ENCODE assay signal across 2 cellular contexts in the genomic region with DNA sequence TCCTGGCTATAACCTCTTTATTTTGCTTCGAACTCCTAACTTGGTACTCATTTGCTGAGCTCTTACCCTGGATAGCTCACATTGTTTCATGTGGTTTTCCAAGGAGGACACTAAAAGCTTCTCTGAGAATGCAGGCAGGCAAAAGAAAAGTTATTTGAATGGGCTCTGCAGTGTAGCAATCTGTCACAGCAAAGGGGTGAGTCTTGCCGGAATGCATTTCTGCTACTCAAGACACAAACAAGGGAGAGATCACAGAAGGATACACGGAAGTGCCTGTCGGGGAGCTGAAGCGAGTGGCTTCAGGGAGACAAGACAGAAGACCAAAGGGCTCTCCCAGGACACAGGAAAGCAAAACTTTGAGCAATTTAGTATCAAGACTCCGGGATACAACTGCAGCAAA.
TF ChIP-seq lines count a peak whose summit lies in the region.

No MANE protein-coding gene starts in this region.

TF ChIP-seq in IMR-90, 13 proteins besides CTCF, POLR2A, EP300 and RAD21:
- TF ChIP-seq MAFK (IDR thresholded peaks at IDR 0.05; ENCODE audit: low read depth, low read length), result no peak
- TF ChIP-seq CHD1 (IDR thresholded peaks at IDR 0.05; ENCODE audit: low read depth, low read length), result no peak
- no peak for TF ChIP-seq RFX5 (IDR thresholded peaks at IDR 0.05; ENCODE audit: low read depth, low read length)
- no peak for TF ChIP-seq NFE2L2 (IDR thresholded peaks at IDR 0.05; ENCODE audit: low read depth, low read length)
- TF ChIP-seq FOS (IDR thresholded peaks at IDR 0.05; ENCODE audit: low read depth, low read length), result no peak
- TF ChIP-seq CEBPB (IDR thresholded peaks at IDR 0.05; ENCODE audit: low read depth, low read length), result no peak
- no peak for TF ChIP-seq MXI1 (IDR thresholded peaks at IDR 0.05; ENCODE audit: borderline replicate concordance, low read depth, low read length)
- TF ChIP-seq, protein P1, sequence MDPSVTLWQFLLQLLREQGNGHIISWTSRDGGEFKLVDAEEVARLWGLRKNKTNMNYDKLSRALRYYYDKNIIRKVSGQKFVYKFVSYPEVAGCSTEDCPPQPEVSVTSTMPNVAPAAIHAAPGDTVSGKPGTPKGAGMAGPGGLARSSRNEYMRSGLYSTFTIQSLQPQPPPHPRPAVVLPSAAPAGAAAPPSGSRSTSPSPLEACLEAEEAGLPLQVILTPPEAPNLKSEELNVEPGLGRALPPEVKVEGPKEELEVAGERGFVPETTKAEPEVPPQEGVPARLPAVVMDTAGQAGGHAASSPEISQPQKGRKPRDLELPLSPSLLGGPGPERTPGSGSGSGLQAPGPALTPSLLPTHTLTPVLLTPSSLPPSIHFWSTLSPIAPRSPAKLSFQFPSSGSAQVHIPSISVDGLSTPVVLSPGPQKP (IDR thresholded peaks at IDR 0.05; ENCODE audit: borderline replicate concordance, low read depth, low read length), result no peak
- TF ChIP-seq BHLHE40 (IDR thresholded peaks at IDR 0.05; ENCODE audit: low read depth, low read length), result no peak
- TF ChIP-seq, protein P2, sequence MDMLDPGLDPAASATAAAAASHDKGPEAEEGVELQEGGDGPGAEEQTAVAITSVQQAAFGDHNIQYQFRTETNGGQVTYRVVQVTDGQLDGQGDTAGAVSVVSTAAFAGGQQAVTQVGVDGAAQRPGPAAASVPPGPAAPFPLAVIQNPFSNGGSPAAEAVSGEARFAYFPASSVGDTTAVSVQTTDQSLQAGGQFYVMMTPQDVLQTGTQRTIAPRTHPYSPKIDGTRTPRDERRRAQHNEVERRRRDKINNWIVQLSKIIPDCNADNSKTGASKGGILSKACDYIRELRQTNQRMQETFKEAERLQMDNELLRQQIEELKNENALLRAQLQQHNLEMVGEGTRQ (IDR thresholded peaks at IDR 0.05; ENCODE audit: low read depth, low read length), result no peak
- no peak for TF ChIP-seq SMC3 (IDR thresholded peaks at IDR 0.05; ENCODE audit: low read depth, low read length)
- TF ChIP-seq MAZ (IDR thresholded peaks at IDR 0.05; ENCODE audit: borderline replicate concordance, low read depth, low read length), result no peak
- TF ChIP-seq RCOR1 (IDR thresholded peaks at IDR 0.05; ENCODE audit: insufficient replicate concordance, low read length), result no peak

TF ChIP-seq in H1, 55 proteins besides CTCF, POLR2A, EP300 and RAD21:
- TF ChIP-seq KDM4A (IDR thresholded peaks at IDR 0.05; ENCODE audit: low read depth, low read length, severe bottlenecking) (no peak), TAF1 (IDR thresholded peaks at IDR 0.05; ENCODE audit: low read depth, low read length) (no peak), SUZ12 (IDR thresholded peaks at IDR 0.05; ENCODE audit: low read length) (no peak), JUND (IDR thresholded peaks at IDR 0.05; ENCODE audit: low read length) (no peak), SIX5 (IDR thresholded peaks at IDR 0.05; ENCODE audit: low read depth, low read length) (no peak), FOSL1 (IDR thresholded peaks at IDR 0.05; ENCODE audit: insufficient read depth, low read depth, low read length) (no peak), POLR2AphosphoS5 (IDR thresholded peaks at IDR 0.05; ENCODE audit: low read depth, low read length) (no peak), JUN (IDR thresholded peaks at IDR 0.05; ENCODE audit: low read depth, low read length) (no peak), PHF8 (conservative IDR thresholded peaks at IDR 0.05; ENCODE audit: low read depth, low read length) (no peak), SP2 (IDR thresholded peaks at IDR 0.05; ENCODE audit: low read length) (no peak), CBX5 (IDR thresholded peaks at IDR 0.05; ENCODE audit: low read depth, low read length) (no peak), MAFK (IDR thresholded peaks at IDR 0.05; ENCODE audit: low read depth, low read length) (no peak), BRCA1 (IDR thresholded peaks at IDR 0.05; ENCODE audit: low read depth, low read length) (no peak), CTBP2 (IDR thresholded peaks at IDR 0.05; ENCODE audit: borderline replicate concordance, insufficient read depth, insufficient read length, low read length) (no peak), TCF12 (IDR thresholded peaks at IDR 0.05; ENCODE audit: low read depth, low read length) (no peak), CHD2 (IDR thresholded peaks at IDR 0.05; ENCODE audit: low read length) (no peak), RXRA (IDR thresholded peaks at IDR 0.05; ENCODE audit: insufficient read depth, low read depth, low read length) (no peak)
- TF ChIP-seq, protein P2 (IDR thresholded peaks at IDR 0.05; ENCODE audit: low read length), result no peak
- TF ChIP-seq, protein P3, sequence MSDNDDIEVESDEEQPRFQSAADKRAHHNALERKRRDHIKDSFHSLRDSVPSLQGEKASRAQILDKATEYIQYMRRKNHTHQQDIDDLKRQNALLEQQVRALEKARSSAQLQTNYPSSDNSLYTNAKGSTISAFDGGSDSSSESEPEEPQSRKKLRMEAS (IDR thresholded peaks at IDR 0.05), result no peak
- TF ChIP-seq, protein P4, sequence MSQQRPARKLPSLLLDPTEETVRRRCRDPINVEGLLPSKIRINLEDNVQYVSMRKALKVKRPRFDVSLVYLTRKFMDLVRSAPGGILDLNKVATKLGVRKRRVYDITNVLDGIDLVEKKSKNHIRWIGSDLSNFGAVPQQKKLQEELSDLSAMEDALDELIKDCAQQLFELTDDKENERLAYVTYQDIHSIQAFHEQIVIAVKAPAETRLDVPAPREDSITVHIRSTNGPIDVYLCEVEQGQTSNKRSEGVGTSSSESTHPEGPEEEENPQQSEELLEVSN (IDR thresholded peaks at IDR 0.05), result no peak
